Comparison of ENCODE assay signal across 1 cellular context in the genomic region with DNA sequence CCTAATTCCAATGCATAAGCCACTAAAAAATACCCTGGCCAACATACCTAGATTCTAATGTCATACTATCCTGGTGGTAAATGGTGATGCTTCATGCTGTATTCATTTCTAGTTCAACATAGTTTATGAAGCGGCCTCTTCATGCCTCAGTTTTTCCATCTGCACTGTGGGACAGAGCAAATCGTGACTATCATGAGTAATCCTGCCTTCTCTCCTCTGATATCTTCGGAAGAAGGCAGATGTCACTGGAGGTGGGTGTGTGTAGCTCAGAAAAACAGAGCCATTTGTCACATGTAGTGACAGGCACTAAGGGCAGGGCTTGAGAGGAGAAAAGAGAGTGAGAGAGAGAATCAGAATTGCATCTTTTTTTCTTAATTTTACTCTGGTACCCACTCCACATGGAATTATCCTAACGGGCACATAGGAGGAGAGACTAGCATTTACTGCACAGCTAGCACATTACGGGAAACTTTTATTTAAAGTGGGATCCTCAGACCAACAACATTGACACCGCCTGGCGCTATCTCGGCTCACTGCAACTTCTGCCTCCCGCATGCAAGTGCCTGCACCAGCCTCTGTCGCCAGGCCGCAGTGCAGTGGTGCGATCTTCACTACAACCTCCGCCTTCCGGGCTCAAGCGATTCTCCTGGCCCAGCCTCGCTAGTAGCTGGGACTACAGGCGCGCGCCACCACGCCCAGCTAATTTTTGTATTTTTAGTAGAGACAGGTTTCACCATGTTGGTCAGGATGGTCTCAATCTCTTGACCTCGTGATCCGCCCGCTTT.
TF ChIP-seq lines count a peak whose summit lies in the region.

No MANE protein-coding gene starts in this region.

TF ChIP-seq in GM23338, 12 proteins besides CTCF, POLR2A, EP300 and RAD21 (continued from another document):
- TF ChIP-seq, protein P1, sequence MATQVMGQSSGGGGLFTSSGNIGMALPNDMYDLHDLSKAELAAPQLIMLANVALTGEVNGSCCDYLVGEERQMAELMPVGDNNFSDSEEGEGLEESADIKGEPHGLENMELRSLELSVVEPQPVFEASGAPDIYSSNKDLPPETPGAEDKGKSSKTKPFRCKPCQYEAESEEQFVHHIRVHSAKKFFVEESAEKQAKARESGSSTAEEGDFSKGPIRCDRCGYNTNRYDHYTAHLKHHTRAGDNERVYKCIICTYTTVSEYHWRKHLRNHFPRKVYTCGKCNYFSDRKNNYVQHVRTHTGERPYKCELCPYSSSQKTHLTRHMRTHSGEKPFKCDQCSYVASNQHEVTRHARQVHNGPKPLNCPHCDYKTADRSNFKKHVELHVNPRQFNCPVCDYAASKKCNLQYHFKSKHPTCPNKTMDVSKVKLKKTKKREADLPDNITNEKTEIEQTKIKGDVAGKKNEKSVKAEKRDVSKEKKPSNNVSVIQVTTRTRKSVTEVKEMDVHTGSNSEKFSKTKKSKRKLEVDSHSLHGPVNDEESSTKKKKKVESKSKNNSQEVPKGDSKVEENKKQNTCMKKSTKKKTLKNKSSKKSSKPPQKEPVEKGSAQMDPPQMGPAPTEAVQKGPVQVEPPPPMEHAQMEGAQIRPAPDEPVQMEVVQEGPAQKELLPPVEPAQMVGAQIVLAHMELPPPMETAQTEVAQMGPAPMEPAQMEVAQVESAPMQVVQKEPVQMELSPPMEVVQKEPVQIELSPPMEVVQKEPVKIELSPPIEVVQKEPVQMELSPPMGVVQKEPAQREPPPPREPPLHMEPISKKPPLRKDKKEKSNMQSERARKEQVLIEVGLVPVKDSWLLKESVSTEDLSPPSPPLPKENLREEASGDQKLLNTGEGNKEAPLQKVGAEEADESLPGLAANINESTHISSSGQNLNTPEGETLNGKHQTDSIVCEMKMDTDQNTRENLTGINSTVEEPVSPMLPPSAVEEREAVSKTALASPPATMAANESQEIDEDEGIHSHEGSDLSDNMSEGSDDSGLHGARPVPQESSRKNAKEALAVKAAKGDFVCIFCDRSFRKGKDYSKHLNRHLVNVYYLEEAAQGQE (IDR thresholded peaks at IDR 0.05; ENCODE audit: unreplicated experiment): no peak
- no peak for TF ChIP-seq NANOG (IDR thresholded peaks at IDR 0.05; ENCODE audit: borderline replicate concordance)
- TF ChIP-seq JUNB (IDR thresholded peaks at IDR 0.05; ENCODE audit: unreplicated experiment): no peak
- no peak for TF ChIP-seq ZNF114 (CRISPR knock-in tag; IDR thresholded peaks at IDR 0.05)
- TF ChIP-seq, protein P2, sequence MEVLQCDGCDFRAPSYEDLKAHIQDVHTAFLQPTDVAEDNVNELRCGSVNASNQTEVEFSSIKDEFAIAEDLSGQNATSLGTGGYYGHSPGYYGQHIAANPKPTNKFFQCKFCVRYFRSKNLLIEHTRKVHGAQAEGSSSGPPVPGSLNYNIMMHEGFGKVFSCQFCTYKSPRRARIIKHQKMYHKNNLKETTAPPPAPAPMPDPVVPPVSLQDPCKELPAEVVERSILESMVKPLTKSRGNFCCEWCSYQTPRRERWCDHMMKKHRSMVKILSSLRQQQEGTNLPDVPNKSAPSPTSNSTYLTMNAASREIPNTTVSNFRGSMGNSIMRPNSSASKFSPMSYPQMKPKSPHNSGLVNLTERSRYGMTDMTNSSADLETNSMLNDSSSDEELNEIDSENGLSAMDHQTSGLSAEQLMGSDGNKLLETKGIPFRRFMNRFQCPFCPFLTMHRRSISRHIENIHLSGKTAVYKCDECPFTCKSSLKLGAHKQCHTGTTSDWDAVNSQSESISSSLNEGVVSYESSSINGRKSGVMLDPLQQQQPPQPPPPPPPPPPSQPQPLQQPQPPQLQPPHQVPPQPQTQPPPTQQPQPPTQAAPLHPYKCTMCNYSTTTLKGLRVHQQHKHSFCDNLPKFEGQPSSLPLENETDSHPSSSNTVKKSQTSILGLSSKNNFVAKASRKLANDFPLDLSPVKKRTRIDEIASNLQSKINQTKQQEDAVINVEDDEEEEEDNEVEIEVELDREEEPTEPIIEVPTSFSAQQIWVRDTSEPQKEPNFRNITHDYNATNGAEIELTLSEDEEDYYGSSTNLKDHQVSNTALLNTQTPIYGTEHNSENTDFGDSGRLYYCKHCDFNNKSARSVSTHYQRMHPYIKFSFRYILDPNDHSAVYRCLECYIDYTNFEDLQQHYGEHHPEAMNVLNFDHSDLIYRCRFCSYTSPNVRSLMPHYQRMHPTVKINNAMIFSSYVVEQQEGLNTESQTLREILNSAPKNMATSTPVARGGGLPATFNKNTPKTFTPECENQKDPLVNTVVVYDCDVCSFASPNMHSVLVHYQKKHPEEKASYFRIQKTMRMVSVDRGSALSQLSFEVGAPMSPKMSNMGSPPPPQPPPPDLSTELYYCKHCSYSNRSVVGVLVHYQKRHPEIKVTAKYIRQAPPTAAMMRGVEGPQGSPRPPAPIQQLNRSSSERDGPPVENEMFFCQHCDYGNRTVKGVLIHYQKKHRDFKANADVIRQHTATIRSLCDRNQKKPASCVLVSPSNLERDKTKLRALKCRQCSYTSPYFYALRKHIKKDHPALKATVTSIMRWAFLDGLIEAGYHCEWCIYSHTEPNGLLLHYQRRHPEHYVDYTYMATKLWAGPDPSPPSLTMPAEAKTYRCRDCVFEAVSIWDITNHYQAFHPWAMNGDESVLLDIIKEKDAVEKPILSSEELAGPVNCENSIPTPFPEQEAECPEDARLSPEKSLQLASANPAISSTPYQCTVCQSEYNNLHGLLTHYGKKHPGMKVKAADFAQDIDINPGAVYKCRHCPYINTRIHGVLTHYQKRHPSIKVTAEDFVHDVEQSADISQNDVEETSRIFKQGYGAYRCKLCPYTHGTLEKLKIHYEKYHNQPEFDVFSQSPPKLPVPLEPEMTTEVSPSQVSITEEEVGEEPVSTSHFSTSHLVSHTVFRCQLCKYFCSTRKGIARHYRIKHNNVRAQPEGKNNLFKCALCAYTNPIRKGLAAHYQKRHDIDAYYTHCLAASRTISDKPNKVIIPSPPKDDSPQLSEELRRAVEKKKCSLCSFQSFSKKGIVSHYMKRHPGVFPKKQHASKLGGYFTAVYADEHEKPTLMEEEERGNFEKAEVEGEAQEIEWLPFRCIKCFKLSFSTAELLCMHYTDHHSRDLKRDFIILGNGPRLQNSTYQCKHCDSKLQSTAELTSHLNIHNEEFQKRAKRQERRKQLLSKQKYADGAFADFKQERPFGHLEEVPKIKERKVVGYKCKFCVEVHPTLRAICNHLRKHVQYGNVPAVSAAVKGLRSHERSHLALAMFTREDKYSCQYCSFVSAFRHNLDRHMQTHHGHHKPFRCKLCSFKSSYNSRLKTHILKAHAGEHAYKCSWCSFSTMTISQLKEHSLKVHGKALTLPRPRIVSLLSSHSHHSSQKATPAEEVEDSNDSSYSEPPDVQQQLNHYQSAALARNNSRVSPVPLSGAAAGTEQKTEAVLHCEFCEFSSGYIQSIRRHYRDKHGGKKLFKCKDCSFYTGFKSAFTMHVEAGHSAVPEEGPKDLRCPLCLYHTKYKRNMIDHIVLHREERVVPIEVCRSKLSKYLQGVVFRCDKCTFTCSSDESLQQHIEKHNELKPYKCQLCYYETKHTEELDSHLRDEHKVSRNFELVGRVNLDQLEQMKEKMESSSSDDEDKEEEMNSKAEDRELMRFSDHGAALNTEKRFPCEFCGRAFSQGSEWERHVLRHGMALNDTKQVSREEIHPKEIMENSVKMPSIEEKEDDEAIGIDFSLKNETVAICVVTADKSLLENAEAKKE (CRISPR knock-in tag; IDR thresholded peaks at IDR 0.05): no peak
- no peak for TF ChIP-seq EZH2phosphoT487 (IDR thresholded peaks at IDR 0.05; ENCODE audit: unreplicated experiment)
- no peak for TF ChIP-seq EZH2 (IDR thresholded peaks at IDR 0.05; ENCODE audit: low read depth, unreplicated experiment)
- TF ChIP-seq, protein P3, sequence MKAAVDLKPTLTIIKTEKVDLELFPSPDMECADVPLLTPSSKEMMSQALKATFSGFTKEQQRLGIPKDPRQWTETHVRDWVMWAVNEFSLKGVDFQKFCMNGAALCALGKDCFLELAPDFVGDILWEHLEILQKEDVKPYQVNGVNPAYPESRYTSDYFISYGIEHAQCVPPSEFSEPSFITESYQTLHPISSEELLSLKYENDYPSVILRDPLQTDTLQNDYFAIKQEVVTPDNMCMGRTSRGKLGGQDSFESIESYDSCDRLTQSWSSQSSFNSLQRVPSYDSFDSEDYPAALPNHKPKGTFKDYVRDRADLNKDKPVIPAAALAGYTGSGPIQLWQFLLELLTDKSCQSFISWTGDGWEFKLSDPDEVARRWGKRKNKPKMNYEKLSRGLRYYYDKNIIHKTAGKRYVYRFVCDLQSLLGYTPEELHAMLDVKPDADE (IDR thresholded peaks at IDR 0.05): no peak
- TF ChIP-seq ZNF331 (CRISPR knock-in tag; IDR thresholded peaks at IDR 0.05; ENCODE audit: low read depth): no peak
